Comparison of ENCODE assay signal across 10 cellular contexts in the genomic region with DNA sequence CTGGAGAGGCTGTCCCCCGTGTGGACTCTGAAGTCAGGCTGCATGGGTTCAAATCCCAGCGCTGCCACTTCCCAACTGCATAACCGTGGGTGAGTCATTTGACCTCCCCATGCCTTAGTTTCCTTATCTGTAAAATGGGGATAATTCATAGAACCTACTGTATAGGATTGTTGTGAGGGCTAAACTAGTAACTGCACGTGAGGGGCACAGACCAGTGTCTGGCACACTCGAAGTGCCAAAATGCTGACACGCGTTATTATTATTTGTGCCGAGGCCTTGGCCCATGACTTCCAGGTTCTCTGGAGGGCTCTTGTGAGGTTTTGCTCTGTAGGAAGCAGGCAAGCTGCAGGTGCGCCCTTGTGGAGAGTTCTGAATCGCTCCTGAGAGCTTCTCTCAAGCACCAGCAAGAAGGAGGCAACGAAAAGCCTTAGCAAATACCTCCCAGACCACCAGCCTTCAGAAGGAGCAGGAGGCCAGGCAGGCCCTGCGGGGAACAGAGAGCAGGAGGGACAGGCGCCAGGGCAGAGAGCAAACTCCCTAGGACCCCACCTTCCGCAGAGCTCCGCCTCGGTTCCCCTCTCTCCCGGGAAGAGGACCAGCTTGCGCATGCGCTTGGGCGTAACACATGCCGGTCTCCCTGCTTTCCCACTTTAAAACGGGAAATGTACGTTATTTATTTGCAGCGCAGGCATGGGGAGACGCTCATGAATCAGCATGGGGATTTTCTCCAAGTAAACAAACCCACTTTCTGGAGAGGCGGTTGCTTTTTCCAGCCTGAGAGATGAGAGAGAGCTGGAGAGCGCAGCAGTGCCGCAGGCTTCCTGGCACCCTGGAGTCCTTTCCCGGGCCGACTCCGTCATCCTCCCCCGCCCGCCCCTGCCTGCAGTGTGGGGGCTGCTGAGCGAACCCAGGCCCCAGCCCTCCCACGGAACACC. TPM values are rescaled to one million over a fixed set of nuclear protein-coding genes. Genes with fewer than 3 reads are reported as not detected.
DNase-seq lines count a peak whose midpoint lies in the region; ATAC-seq, FAIRE-seq and TF ChIP-seq lines count a peak whose summit lies in the region.
"Had no signal": no experiment of that assay in that cellular context is flagged by ENCODE, and none has a peak within 500 bp of the region (broad histone marks: within the 10 kb centered on the region; RNA-seq: fewer than 3 reads in every experiment).

No MANE protein-coding gene starts in this region.

- H2AFZ ChIP-seq in GM23248 (peak overlapping the region; percentile 60; the same call in 1 of the 2 replicates), K562 (ENCODE audit: low read depth, low read length) (no peak overlapping the region)

- H4K20me1 ChIP-seq in GM23248 (ENCODE audit: insufficient read depth) (no peaks in the 10 kb centered on the region), K562 (replicated peaks; ENCODE audit: control insufficient read depth, insufficient read depth, low read length) (no peaks in the 10 kb centered on the region)

- WGBS in GM23248 (ENCODE audit: low coverage in 1 of 2, low lambda C conversion rate in 2 of 2, missing lambda C conversion rate in 2 of 2), 2 experiments = 11% methylated on average over 34 of the region's 35 CpGs
- 9% methylated on average over 21 of the region's 35 CpGs for WGBS in K562 (ENCODE audit: insufficient coverage, low coverage, missing lambda C conversion rate)

- H3K4me1 Mint-ChIP-seq in stimulated activated naive B cell treated with anti-CD40 and anti-IgM and Interleukin-4, amounts not matched to agents 10 μg/mL and 1 μg/mL and 100 μg/mL, for 72 hours = no peaks in the 10 kb centered on the region
- H3K4me1 Mint-ChIP-seq: activated CD8-positive, alpha-beta memory T cell treated with anti-CD3 and anti-CD28 coated beads, Interleukin-2, amount 10 ng/mL, durations not matched to agents 7 days and 5 days had no signal

- CTCF ChIA-PET in K562 (lab: Yijun Ruan, JAX; ENCODE audit: low intra/inter-chr PET ratio) = no interaction called here

- H3K27ac ChIP-seq in GM23248 = no peak overlapping the region
- no peak overlapping the region for H3K27ac ChIP-seq in K562 (ENCODE audit: extremely low read depth, low read depth, low read length)

- TF ChIP-seq CTCF in K562 (IDR thresholded peaks at IDR 0.05 in 2 of 3, conservative IDR thresholded peaks at IDR 0.05 in 1 of 3; ENCODE audit: insufficient read depth in 2 of 3, low read depth in 1 of 3, low read length in 3 of 3) = no peak

- BruUV-seq in K562 (replicated peaks; lab: Mats Ljungman, UMichigan) = no TSS peak

- TF ChIP-seq EP300 in K562 (IDR thresholded peaks at IDR 0.05; ENCODE audit: low read length) = no peak

- peaks cover 15 to 16% of the 10 kb centered on the region in 2 donors for H3K27me3 Mint-ChIP-seq in stimulated activated naive B cell treated with anti-CD40 and anti-IgM and Interleukin-4, amounts not matched to agents 10 μg/mL and 1 μg/mL and 100 μg/mL, for 72 hours

- H3K9me2 ChIP-seq in GM23248 (ENCODE audit: insufficient read depth) = no peaks in the 10 kb centered on the region

- H3K9ac ChIP-seq in GM23248 (no peak overlapping the region), K562 (ENCODE audit: insufficient read depth in 1 of 2, low read depth in 2 of 2, low read length in 2 of 2) (no peak overlapping the region)

- no peaks in the 10 kb centered on the region for H3F3A ChIP-seq in GM23248 (ENCODE audit: insufficient read depth)

- FAIRE-seq in K562 (lab: Jason Lieb, UNC) = no peak

- POLR2A ChIA-PET in K562 (lab: Yijun Ruan, JAX) = interaction anchor here (0.6 kb wide), 1 partner anchor 315 kb away, joined by 3 read pairs; no protein-coding TSS in a partner anchor

- H3K9me1 ChIP-seq in K562 (ENCODE audit: control insufficient read depth, insufficient read depth, low read length) = no peaks in the 10 kb centered on the region

- intact Hi-C loops in K562 (cut with micrococcal nuclease) = no loop called here

- ATAC-seq in K562 (no peak), GM21423 (IDR thresholded peaks at IDR 0.05; ENCODE audit: unreplicated experiment) (no peak)
- ATAC-seq in stimulated activated naive B cell treated with anti-CD40 and anti-IgM and Interleukin-4, amounts not matched to agents 10 μg/mL and 1 μg/mL and 100 μg/mL, for 72 hours (replicated peaks) = no peak
- ATAC-seq: activated CD8-positive, alpha-beta memory T cell treated with anti-CD3 and anti-CD28 coated beads, Interleukin-2, amount 10 ng/mL, durations not matched to agents 7 days and 5 days had no signal

- no peaks in the 10 kb centered on the region for H3K9me3 Mint-ChIP-seq in stimulated activated naive B cell treated with anti-CD40 and anti-IgM and Interleukin-4, amounts not matched to agents 10 μg/mL and 1 μg/mL and 100 μg/mL, for 72 hours

- no peak overlapping the region for H3K4me3 Mint-ChIP-seq in stimulated activated naive B cell treated with anti-CD40 and anti-IgM and Interleukin-4, amounts not matched to agents 10 μg/mL and 1 μg/mL and 100 μg/mL, for 72 hours
- H3K4me3 Mint-ChIP-seq: activated CD8-positive, alpha-beta memory T cell treated with anti-CD3 and anti-CD28 coated beads, Interleukin-2, amount 10 ng/mL, durations not matched to agents 7 days and 5 days had no signal

- H3K27ac Mint-ChIP-seq in stimulated activated naive B cell treated with anti-CD40 and anti-IgM and Interleukin-4, amounts not matched to agents 10 μg/mL and 1 μg/mL and 100 μg/mL, for 72 hours = no peak overlapping the region
- H3K27ac Mint-ChIP-seq: activated CD8-positive, alpha-beta memory T cell treated with anti-CD3 and anti-CD28 coated beads, Interleukin-2, amount 10 ng/mL, durations not matched to agents 7 days and 5 days had no signal

- in situ Hi-C loops in GM23248 (cut with MboI) (no loop called here), K562 (cut with MboI) (no loop called here)

- TF ChIP-seq POLR2A in K562 (conservative IDR thresholded peaks at IDR 0.05) = no peak
- no peak for TF ChIP-seq POLR2A in erythroblast (IDR thresholded peaks at IDR 0.05; ENCODE audit: low read length)

- H3K36me3 Mint-ChIP-seq in stimulated activated naive B cell treated with anti-CD40 and anti-IgM and Interleukin-4, amounts not matched to agents 10 μg/mL and 1 μg/mL and 100 μg/mL, for 72 hours = no peaks in the 10 kb centered on the region
- H3K36me3 Mint-ChIP-seq: activated CD8-positive, alpha-beta memory T cell treated with anti-CD3 and anti-CD28 coated beads, Interleukin-2, amount 10 ng/mL, durations not matched to agents 7 days and 5 days had no signal

- peak overlapping the region; percentile 47 for H3K4me2 ChIP-seq in GM23248 (ENCODE audit: unreplicated experiment)
- H3K4me2 ChIP-seq in K562 (ENCODE audit: insufficient read depth, low read length) = no peak overlapping the region

- 0 out of 2 replicates have a peak, but pooled peaks cover 3% of the 10 kb centered on the region for H3K27me3 ChIP-seq in GM23248 (replicated peaks; ENCODE audit: insufficient read depth)
- H3K27me3 ChIP-seq in K562 (ENCODE audit: control insufficient read depth in 2 of 2, insufficient read depth in 2 of 2, low read length in 2 of 2) = no peaks in the 10 kb centered on the region

- H3K36me3 ChIP-seq in GM23248 (ENCODE audit: low read depth) (no peaks in the 10 kb centered on the region), K562 (ENCODE audit: control insufficient read depth, insufficient read depth, low read length) (no peaks in the 10 kb centered on the region)

- H3K4me3 ChIP-seq in GM23248 = peak overlapping the region; percentile 49; the same call in 1 of the 2 replicates
- no peak overlapping the region for H3K4me3 ChIP-seq in K562
- peak overlapping the region; percentile 47; the same call in 1 of the 2 replicates for H3K4me3 ChIP-seq in iPS-18c (ENCODE audit: insufficient read depth, low read depth, low read length)

- H3K9me3 ChIP-seq in GM23248 (ENCODE audit: low read depth) = no peaks in the 10 kb centered on the region
- no peaks in the 10 kb centered on the region for H3K9me3 ChIP-seq in K562 (replicated peaks; ENCODE audit: control insufficient read depth, insufficient read depth, low read depth, low read length)
- H3K9me3 ChIP-seq in iPS-18c (ENCODE audit: control insufficient read depth, insufficient read depth, low read length) = no peaks in the 10 kb centered on the region

- no peaks in the 10 kb centered on the region for H3K79me2 ChIP-seq in GM23248 (ENCODE audit: insufficient read depth)
- H3K79me2 ChIP-seq in K562 (ENCODE audit: control insufficient read depth, insufficient read depth, low read length) = no peaks in the 10 kb centered on the region

- TF ChIP-seq RAD21 in K562 (CRISPR knock-in tag; conservative IDR thresholded peaks at IDR 0.05 in 1 of 2, IDR thresholded peaks at IDR 0.05 in 1 of 2) = no peak

- H3K4me1 ChIP-seq in GM23248 (ENCODE audit: insufficient read depth) (no peaks in the 10 kb centered on the region), K562 (replicated peaks in 1 of 2; ENCODE audit: control insufficient read depth in 2 of 2, insufficient read depth in 2 of 2, low read length in 2 of 2) (no peaks in the 10 kb centered on the region)

- DNase-seq in GM23248 (peak; percentile 19), K562 (ENCODE audit: extremely low read depth in 1 of 4, low spot score in 3 of 4) (no peak), renal cortical epithelial cell (ENCODE audit: low read depth) (peak; percentile 84), erythroblast (lab: John Stamatoyannopoulos, UW) (no peak), HuH-7.5 (ENCODE audit: low spot score) (no peak)
- DNase-seq in stimulated activated naive B cell treated with anti-CD40 and anti-IgM and Interleukin-4, amounts not matched to agents 10 μg/mL and 1 μg/mL and 100 μg/mL, for 72 hours = no peak
- DNase-seq: activated CD8-positive, alpha-beta memory T cell treated with anti-CD3 and anti-CD28 coated beads, Interleukin-2, amount 10 ng/mL, durations not matched to agents 7 days and 5 days; Calu3 had no signal

RNA-seq across cellular contexts. Expression of a gene that starts 39.6 kb away (rescaled TPM):
- total RNA-seq in GM23248 (2014; rRNA removed; shearing (Covaris generic)) = not detected in 2 replicates
- not detected in 2 replicates for polyA plus RNA-seq in GM23248 (2016; fragmentation: Nextera tagmentation; extraction: Ambion mirVana)
- not detected in 2 replicates for total RNA-seq in K562 (2011; cell fraction: chromatin; rRNA removed; ENCODE audit: low replicate concordance)
- total RNA-seq in K562 (2011; cell fraction: nucleolus; rRNA removed) = not detected in 2 replicates
- total RNA-seq in K562 (2011; cell fraction: nucleoplasm; rRNA removed) = not detected in 2 replicates
- total RNA-seq in K562 (2014; rRNA removed) = not detected in 2 replicates
- total RNA-seq in K562 (2014; rRNA removed; fragmentation: Illumina TruSeq; extraction: Trizol) = not detected in 2 replicates
- not detected in 2 replicates for total RNA-seq in K562 (2015; rRNA removed; fragmentation: Illumina TruSeq; extraction: Trizol)
- not detected in 2 replicates for total RNA-seq in K562 (2021)
- polyA plus RNA-seq in K562 (2011; rRNA removed) = not detected in 2 replicates
- not detected in 2 replicates for polyA plus RNA-seq in K562 (2011; cell fraction: cytosol; rRNA removed)
- polyA plus RNA-seq in K562 (2011; cell fraction: nucleus; rRNA removed) = not detected in 2 replicates
- polyA plus RNA-seq in K562 (2012) = not detected in 2 replicates
- polyA plus RNA-seq in K562 (2014; fragmentation: Illumina TruSeq; extraction: Trizol) = not detected in 2 replicates
- not detected for polyA plus RNA-seq in K562 (2014; fragmentation: Nextera tagmentation; extraction: Ambion mirVana)
- polyA plus RNA-seq in K562 (2014; rRNA removed) = not detected in 2 replicates
- not detected in 2 replicates for polyA minus RNA-seq in K562 (2011; rRNA and poly(A)+ RNA removed)
- polyA minus RNA-seq in K562 (2011; cell fraction: cytosol; rRNA and poly(A)+ RNA removed) = not detected in 2 replicates
- not detected in 2 replicates for polyA minus RNA-seq in K562 (2011; cell fraction: nucleus; rRNA and poly(A)+ RNA removed)
- 0.70 and 1.4 TPM in 2 replicates for total RNA-seq in renal cortical epithelial cell
- total RNA-seq: activated CD8-positive, alpha-beta memory T cell treated with anti-CD3 and anti-CD28 coated beads, Interleukin-2, amount 10 ng/mL, durations not matched to agents 7 days and 5 days; Calu3 had no signal

Comparison
In these comparisons a context has a peak if more than half of its experiments do, and no peak if none do; other contexts are left out.
1. DNase-seq: peak in GM23248 (single experiment) and renal cortical epithelial cell (single experiment); none in K562 (0 of 4), stimulated activated naive B cell treated with anti-CD40 and anti-IgM and Interleukin-4, amounts not matched to agents 10 μg/mL and 1 μg/mL and 100 μg/mL, for 72 hours (single experiment), erythroblast (0 of 2) and HuH-7.5 (single experiment).